Comparison of ENCODE assay signal across 8 cellular contexts in the genomic region with DNA sequence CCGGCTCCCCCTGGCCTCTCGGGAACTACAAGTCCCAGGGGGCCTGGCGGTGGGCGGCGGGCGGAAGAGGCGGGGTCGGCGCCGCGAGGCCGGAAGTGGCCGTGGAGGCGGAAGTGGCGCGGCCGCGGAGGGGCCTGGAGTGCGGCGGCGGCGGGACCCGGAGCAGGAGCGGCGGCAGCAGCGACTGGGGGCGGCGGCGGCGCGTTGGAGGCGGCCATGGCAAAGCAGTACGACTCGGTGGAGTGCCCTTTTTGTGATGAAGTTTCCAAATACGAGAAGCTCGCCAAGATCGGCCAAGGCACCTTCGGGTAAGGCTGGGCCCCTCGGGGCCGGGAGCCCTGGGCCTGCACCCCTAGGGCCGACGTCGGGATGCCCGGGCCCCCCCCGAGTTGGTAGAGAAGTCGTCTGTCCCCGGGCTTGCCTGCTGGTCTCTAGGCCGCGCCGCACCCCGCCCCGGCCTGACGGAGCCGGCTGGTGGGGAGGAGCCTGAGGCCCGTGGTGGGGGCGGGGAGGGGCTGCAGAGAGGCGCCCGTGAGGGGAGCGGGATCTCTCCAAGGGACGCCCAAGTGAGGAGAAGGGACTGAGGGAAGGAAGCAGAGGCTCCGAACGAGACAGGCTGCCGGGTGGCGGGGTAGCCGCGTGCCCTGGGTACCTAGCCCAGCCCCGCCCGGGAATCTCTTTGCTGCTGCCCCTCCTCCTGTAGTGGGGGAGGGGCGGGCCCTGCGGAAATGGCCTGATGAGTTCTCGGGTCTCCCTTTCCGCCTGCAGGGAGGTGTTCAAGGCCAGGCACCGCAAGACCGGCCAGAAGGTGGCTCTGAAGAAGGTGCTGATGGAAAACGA. TPM values are rescaled to one million over a fixed set of nuclear protein-coding genes. Genes with fewer than 3 reads are reported as not detected.
A peak's percentile ranks its signal among the peaks of the same experiment; 100 is the strongest.
DNase-seq lines count a peak whose midpoint lies in the region; ATAC-seq and TF ChIP-seq lines count a peak whose summit lies in the region.

A gene (plus strand): TSS at position 102 of the 840 bp plus-strand sequence. CDS start 115 bp downstream, at position 217.

- H3K4me1 Mint-ChIP-seq in activated B cell treated with CpG ODN at 0.5 μM for 24 hours: peaks cover 60% of the 10 kb centered on the region

- POLR2A ChIA-PET in A673 (lab: Charles Lee; ENCODE audit: low non-redundant PET): interaction anchor here (0.6 kb wide), 1 partner anchor 713 kb away, joined by 4 read pairs; no protein-coding TSS in a partner anchor
- POLR2A ChIA-PET in activated B cell treated with CpG ODN at 0.5 μM for 24 hours (lab: Charles Lee): interaction anchor here (0.7 to 5.8 kb wide), 18 partner anchors 8 to 389 kb away, joined by 3 to 96 read pairs (median 4); a partner anchor contains a TSS

- H3K4me1 ChIP-seq in A673 (ENCODE audit: insufficient read depth, low read length, poor library complexity, severe bottlenecking): peaks cover 6% of the 10 kb centered on the region

- CTCF ChIA-PET in A673 (lab: Charles Lee): interaction anchor here (1.6 kb wide), 1 partner anchor 52 kb away, joined by 5 read pairs; a partner anchor contains a TSS
- CTCF ChIA-PET in activated B cell treated with CpG ODN at 0.5 μM for 24 hours (lab: Charles Lee): interaction anchor here (0.6 to 6.2 kb wide), 14 partner anchors 10 to 283 kb away, joined by 3 to 39 read pairs (median 4); a partner anchor contains a TSS

- H3K27me3 Mint-ChIP-seq in activated B cell treated with CpG ODN at 0.5 μM for 24 hours: no peaks in the 10 kb centered on the region

- H3K36me3 ChIP-seq in A673 (ENCODE audit: insufficient read depth, low read length, poor library complexity, severe bottlenecking): peaks cover 43% of the 10 kb centered on the region

- TF ChIP-seq CTCF in A673 (conservative IDR thresholded peaks at IDR 0.05; ENCODE audit: low read depth, low read length): no peak
- no peak for TF ChIP-seq CTCF in activated B cell treated with CpG ODN at 0.5 μM for 24 hours (IDR thresholded peaks at IDR 0.05)
- no peak for TF ChIP-seq CTCF in cardiac fibroblast (IDR thresholded peaks at IDR 0.05; ENCODE audit: low read depth, low read length)

- peak within 1 kb of the TSS; percentile 93 for H3K27ac ChIP-seq in A673 (ENCODE audit: low read depth, low read length, poor library complexity, severe bottlenecking)

- H3K4me3 Mint-ChIP-seq in activated B cell treated with CpG ODN at 0.5 μM for 24 hours: peak within 1 kb of the TSS; percentile 92

- peak; percentile 67 for ATAC-seq in GM18868 (IDR thresholded peaks at IDR 0.05; ENCODE audit: unreplicated experiment)
- peak; percentile 56 for ATAC-seq in HG03103 (IDR thresholded peaks at IDR 0.05; ENCODE audit: low read depth, unreplicated experiment)
- ATAC-seq in activated B cell treated with CpG ODN at 0.5 μM for 24 hours (ENCODE audit: low read depth): peak; percentile 56

- no peaks in the 10 kb centered on the region for H3K27me3 ChIP-seq in A673 (replicated peaks; ENCODE audit: insufficient read depth, low read depth, low read length, poor library complexity)

- intact Hi-C loops in A673 (cut with micrococcal nuclease; ENCODE audit: unreplicated experiment) (loop anchor here (1.0 to 5.0 kb wide), 4 partner anchors 51 to 195 kb away; a partner anchor contains a TSS), activated B cell treated with CpG ODN at 0.5 μM for 24 hours (cut with micrococcal nuclease) (loop anchor here (1.0 to 2.0 kb wide), 11 partner anchors 10 to 282 kb away; a partner anchor contains a TSS)

- BruUV-seq in A673 (replicated peaks; lab: Mats Ljungman, UMichigan): no TSS peak

- H3K9me3 ChIP-seq in A673 (ENCODE audit: low read depth, low read length, poor library complexity, severe bottlenecking): no peaks in the 10 kb centered on the region

- H3K36me3 Mint-ChIP-seq in activated B cell treated with CpG ODN at 0.5 μM for 24 hours (ENCODE audit: low read depth): peaks cover 43% of the 10 kb centered on the region

- no peaks in the 10 kb centered on the region for H3K9me3 Mint-ChIP-seq in activated B cell treated with CpG ODN at 0.5 μM for 24 hours

- peak; percentile 94 for DNase-seq in A673 (ENCODE audit: low spot score)
- DNase-seq in NCI-H2227 treated with DMSO at 0.1 percent for 48 hours (lab: John Stamatoyannopoulos, UW): peak; percentile 70
- peak; percentile 98 for DNase-seq in activated B cell treated with CpG ODN at 0.5 μM for 24 hours
- peak; percentile 90 to 94 for DNase-seq in cardiac fibroblast (ENCODE audit: low read depth in 2 of 2)
- DNase-seq in iris pigment epithelial cell (ENCODE audit: low read depth): peak; percentile 92
- DNase-seq in stimulated activated CD4-positive, alpha-beta T cell treated with anti-CD3 and anti-CD28 coated beads, Interleukin-12 subunit alpha, Interleukin-12 subunit beta, amount 100 ng/mL, for 4 hours: peak; percentile 92

- peak within 1 kb of the TSS; percentile 97 for H3K27ac Mint-ChIP-seq in activated B cell treated with CpG ODN at 0.5 μM for 24 hours

- H3K4me3 ChIP-seq in A673 (ENCODE audit: low read depth, low read length, poor library complexity, severe bottlenecking) (peak within 1 kb of the TSS; percentile 77), cardiac fibroblast (replicated peaks in 1 of 2; ENCODE audit: low read depth in 2 of 2, low read length in 2 of 2) (peak within 1 kb of the TSS; percentile 90 to 93)

RNA-seq across cellular contexts. Expression of the gene that starts here (rescaled TPM):
- total RNA-seq in A673 (2021) (68.0 and 77.7 TPM in 2 replicates), activated B cell treated with CpG ODN at 0.5 μM for 24 hours (132 and 137 TPM in 2 replicates)

Comparison
In these comparisons a context has a peak if more than half of its experiments do, and no peak if none do; other contexts are left out.
1. Peak in every context shown above with its lines: DNase-seq, ATAC-seq, H3K4me3 ChIP-seq and H3K27ac ChIP-seq.